In genomic region chr4:1631136-1631535, GRCh38 we compare ENCODE assay signal across 34 cellular contexts.
"Had no signal": no experiment of that assay in that cellular context is flagged by ENCODE, and none has a peak within 500 bp of the region (broad histone marks: within the 10 kb centered on the region; RNA-seq: fewer than 3 reads in every experiment).

No MANE protein-coding gene starts in this region.

- DNase-seq: Karpas-422, Kasumi-1, MG63, MM.1S, MV-4-11, NCI-H1048, NCI-H1092, NCI-H1092 treated with DMSO at 0.1 percent for 48 hours, NCI-H1105, NCI-H1417, NCI-H1417 treated with DMSO at 0.1 percent for 48 hours, NCI-H1436, NCI-H1436 treated with DMSO at 0.1 percent for 48 hours, NCI-H146, NCI-H1694, NCI-H1694 treated with DMSO at 0.1 percent for 48 hours, NCI-H187, NCI-H187 treated with DMSO at 0.1 percent for 48 hours, NCI-H1930, NCI-H2029, NCI-H2029 treated with DMSO at 0.1 percent for 48 hours, NCI-H2081, NCI-H2081 treated with DMSO at 0.1 percent for 48 hours, NCI-H2107, NCI-H2171 treated with DMSO at 0.1 percent for 48 hours, NCI-H2227 treated with DMSO at 0.1 percent for 48 hours, NCI-H226, NCI-H345, NCI-H446, NCI-H446 treated with DMSO at 0.1 percent for 48 hours, NCI-H510A, NCI-H510A treated with DMSO at 0.1 percent for 48 hours, NCI-H524, NCI-H524 treated with DMSO at 0.1 percent for 48 hours had no signal

- H3K4me3 ChIP-seq: MG63 had no signal

- H3K27me3 ChIP-seq: MG63 had no signal

- H3K36me3 ChIP-seq: MG63 had no signal

- H3K9me3 ChIP-seq: MG63 had no signal
